ENCODE assay signal across 8 cellular contexts in the genomic region with DNA sequence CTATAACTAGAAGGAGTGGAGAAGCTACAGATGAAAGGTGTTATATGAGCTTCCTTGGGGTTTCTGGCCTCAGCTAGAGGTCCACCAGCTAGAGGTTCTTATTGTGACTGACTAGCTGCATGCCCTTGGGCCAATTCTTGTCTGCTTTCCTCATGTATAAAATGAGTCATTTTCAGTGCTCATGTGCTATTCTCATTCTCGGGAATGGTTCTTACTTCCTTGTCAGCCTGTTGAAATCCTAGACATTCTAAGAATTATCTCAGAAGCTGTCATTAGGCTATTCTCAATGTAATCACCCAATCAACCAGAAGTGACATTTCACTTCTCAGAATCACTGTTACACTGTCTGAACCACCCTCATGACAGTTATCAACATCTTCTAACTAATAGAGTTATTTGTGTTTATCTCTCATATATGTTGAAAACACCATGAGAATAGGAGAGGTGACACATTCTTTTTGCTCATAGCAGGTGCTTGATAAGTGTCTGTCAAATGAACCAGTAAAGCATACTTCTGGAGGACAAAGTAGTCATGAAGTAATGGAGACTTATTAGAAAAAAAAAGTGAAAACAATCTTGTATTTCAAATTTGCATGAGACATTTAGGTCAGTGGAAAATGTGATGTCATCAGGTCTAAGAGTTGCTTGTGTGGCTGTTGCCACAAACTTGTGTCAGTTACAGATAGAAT.
DNase-seq lines count a peak whose midpoint lies in the region; ATAC-seq and TF ChIP-seq lines count a peak whose summit lies in the region.

No MANE protein-coding gene starts in this region.

- no peaks in the 10 kb centered on the region for H3K27me3 Mint-ChIP-seq in CD4-positive, alpha-beta T cell

- H3K4me3 ChIP-seq in prostate gland = no peak overlapping the region
- no peak overlapping the region for H3K4me3 ChIP-seq in aorta (ENCODE audit: low read length in 2 of 2)
- H3K4me3 ChIP-seq in ascending aorta = no peak overlapping the region

- intact Hi-C loops in CD4-positive, alpha-beta T cell (cut with DNase I, micrococcal nuclease) = no loop called here
- intact Hi-C loops in prostate gland (cut with DNase I) = no loop called here
- intact Hi-C loops in aorta (cut with DNase I) = no loop called here
- intact Hi-C loops in ascending aorta (cut with DNase I) = no loop called here

- no peaks in the 10 kb centered on the region for H3K36me3 ChIP-seq in prostate gland
- no peaks in the 10 kb centered on the region for H3K36me3 ChIP-seq in aorta (ENCODE audit: control insufficient read depth in 1 of 2, insufficient read depth in 2 of 2, low read length in 1 of 2)
- H3K36me3 ChIP-seq in ascending aorta = no peaks in the 10 kb centered on the region

- H3K4me3 Mint-ChIP-seq in CD4-positive, alpha-beta T cell = no peak overlapping the region

- no peak overlapping the region for H3K27ac ChIP-seq in CD4-positive, alpha-beta T cell (ENCODE audit: low read depth, low read length)
- H3K27ac ChIP-seq in prostate gland (no peak overlapping the region), aorta (ENCODE audit: low read depth in 1 of 2, low read length in 2 of 2) (no peak overlapping the region), ascending aorta (peak overlapping the region in 1 of 2 donors; percentile 31)

- POLR2A ChIA-PET in CD4-positive, alpha-beta T cell (lab: Charles Lee) = interaction anchor here (2.1 kb wide), 1 partner anchor 123 kb away, joined by 10 read pairs; a partner anchor contains a TSS

- H3K4me1 Mint-ChIP-seq in CD4-positive, alpha-beta T cell (ENCODE audit: low read depth) = no peaks in the 10 kb centered on the region

- CTCF ChIA-PET in CD4-positive, alpha-beta T cell (lab: Charles Lee) = no interaction called here

- DNase-seq in CD4-positive, alpha-beta T cell = peak in 1 of 10 experiments; percentile 3
- DNase-seq in iris pigment epithelial cell (ENCODE audit: low read depth) (peak; percentile 92), prostate gland (ENCODE audit: low spot score) (no peak), aorta (no peak), ascending aorta (ENCODE audit: low spot score in 2 of 2) (no peak)

- peak; percentile 65 for ATAC-seq in CD4-positive, alpha-beta T cell (ENCODE audit: poor library complexity)
- ATAC-seq in GM19043 (IDR thresholded peaks at IDR 0.05; ENCODE audit: low read depth, unreplicated experiment) (peak; percentile 61), HG03108 (IDR thresholded peaks at IDR 0.05; ENCODE audit: unreplicated experiment) (peak; percentile 79), aorta (ENCODE audit: low FRiP score) (no peak)
- peak; percentile 90 for ATAC-seq in activated CD4-positive, CD25-positive, alpha-beta regulatory T cell treated with anti-CD3 and anti-CD28 coated beads, Interleukin-2, amount 50 U/mL, for 24 hours

- no peak for TF ChIP-seq POLR2A in prostate gland (IDR thresholded peaks at IDR 0.05)

- no peak overlapping the region for H3K27ac Mint-ChIP-seq in CD4-positive, alpha-beta T cell

- no peaks in the 10 kb centered on the region for H3K4me1 ChIP-seq in prostate gland (replicated peaks)
- H3K4me1 ChIP-seq in aorta (ENCODE audit: control insufficient read depth in 1 of 2, insufficient read depth in 2 of 2, low read length in 2 of 2) = peaks cover 0 to 2% of the 10 kb centered on the region in 2 donors
- peaks cover 0 to 10% of the 10 kb centered on the region in 2 donors for H3K4me1 ChIP-seq in ascending aorta

- H3K9me3 Mint-ChIP-seq in CD4-positive, alpha-beta T cell = no peaks in the 10 kb centered on the region

- H3K36me3 Mint-ChIP-seq in CD4-positive, alpha-beta T cell (ENCODE audit: low read depth) = no peaks in the 10 kb centered on the region

- H3K27me3 ChIP-seq in CD4-positive, alpha-beta T cell (ENCODE audit: control insufficient read depth, insufficient read depth, low read length) = no peaks in the 10 kb centered on the region
- H3K27me3 ChIP-seq in prostate gland (replicated peaks; ENCODE audit: insufficient read depth) (no peaks in the 10 kb centered on the region), aorta (ENCODE audit: control insufficient read depth in 1 of 2, insufficient read depth in 2 of 2, low read length in 1 of 2) (no peaks in the 10 kb centered on the region), ascending aorta (no peaks in the 10 kb centered on the region)

- no peak for TF ChIP-seq CTCF in CD4-positive, alpha-beta T cell (IDR thresholded peaks at IDR 0.05)
- TF ChIP-seq CTCF in prostate gland (IDR thresholded peaks at IDR 0.05) (no peak), ascending aorta (IDR thresholded peaks at IDR 0.05) (no peak)

- WGBS in prostate gland = 74% methylated on average over 1 of the region's 1 CpG
- 30 to 43% methylated on average over 1 of the region's 1 CpG for WGBS in aorta, 2 donors

- no peaks in the 10 kb centered on the region for H3K9me3 ChIP-seq in CD4-positive, alpha-beta T cell (ENCODE audit: control insufficient read depth, low read length)
- H3K9me3 ChIP-seq in prostate gland = no peaks in the 10 kb centered on the region
- no peaks in the 10 kb centered on the region for H3K9me3 ChIP-seq in aorta (ENCODE audit: control insufficient read depth, low read length)
- H3K9me3 ChIP-seq in ascending aorta = no peaks in the 10 kb centered on the region
